ENCODE assay signal across 8 cellular contexts in genomic region chr1:246506785-246507639, GRCh38. TPM values are rescaled to one million over a fixed set of nuclear protein-coding genes. Genes with fewer than 3 reads are reported as not detected.
DNase-seq lines count a peak whose midpoint lies in the region; ATAC-seq and TF ChIP-seq lines count a peak whose summit lies in the region.

Gene SMYD3, minus strand, starts transcription at chr1:246507279.

- peak within 1 kb of the TSS; percentile 43 for H2BK5ac ChIP-seq in neuronal stem cell (ENCODE audit: low read length)

- H4K20me1 ChIP-seq in GM23248 (ENCODE audit: insufficient read depth), result no peaks in the 10 kb centered on the region
- no peaks in the 10 kb centered on the region for H4K20me1 ChIP-seq in Karpas-422 (ENCODE audit: insufficient read depth, low read depth, low read length)

- H3K4me1 ChIP-seq in GM23248 (ENCODE audit: insufficient read depth) (peaks cover 9% of the 10 kb centered on the region), Karpas-422 (ENCODE audit: low read length) (peaks cover 35% of the 10 kb centered on the region), foreskin keratinocyte (peaks cover 8% of the 10 kb centered on the region), neuronal stem cell (ENCODE audit: control insufficient read depth in 2 of 2, insufficient read depth in 1 of 2, low read depth in 1 of 2, low read length in 2 of 2) (peaks cover 0 to 4% of the 10 kb centered on the region in 2 donors)

- TF ChIP-seq CTCF in RWPE1 (conservative IDR thresholded peaks at IDR 0.05; ENCODE audit: low read depth) (no peak), foreskin keratinocyte (conservative IDR thresholded peaks at IDR 0.05) (peak; percentile 43), subcutaneous adipose tissue (IDR thresholded peaks at IDR 0.05; ENCODE audit: low read depth) (no peak)

- peaks cover 18% of the 10 kb centered on the region; the same call in 1 of the 2 replicates for H3F3A ChIP-seq in GM23248 (ENCODE audit: insufficient read depth)

- peak; percentile 82 for ATAC-seq in foreskin keratinocyte

- H3K18ac ChIP-seq in neuronal stem cell (ENCODE audit: low read length), result peak within 1 kb of the TSS; percentile 98

- H3K4ac ChIP-seq in neuronal stem cell (ENCODE audit: low read length), result no peak within 1 kb of the TSS

- H3K27me3 ChIP-seq in GM23248 (replicated peaks; ENCODE audit: insufficient read depth) (no peaks in the 10 kb centered on the region), Karpas-422 (ENCODE audit: low read length) (no peaks in the 10 kb centered on the region), foreskin keratinocyte (no peaks in the 10 kb centered on the region), neuronal stem cell (ENCODE audit: control insufficient read depth in 3 of 3, insufficient read depth in 3 of 3, low read depth in 1 of 3, low read length in 3 of 3) (no peaks in the 10 kb centered on the region)

- no peak within 1 kb of the TSS for H3K14ac ChIP-seq in neuronal stem cell (ENCODE audit: low read length)

- peak; percentile 79 for DNase-seq in EL
- peak; percentile 90 for DNase-seq in GM23248
- DNase-seq in Karpas-422, result peak; percentile 93
- DNase-seq in RWPE1 (ENCODE audit: low spot score), result peak; percentile 81
- peak; percentile 62 for DNase-seq in activated T-helper 9 cell treated with anti-CD3 and anti-CD28 coated beads, Interleukin-2, amount 50 U/mL, for 16 hours (ENCODE audit: low read depth)
- peak; percentile 31 to 56 for DNase-seq in foreskin keratinocyte
- DNase-seq in neuronal stem cell (ENCODE audit: low spot score), result peak; percentile 86

- H3K79me2 ChIP-seq in GM23248 (ENCODE audit: insufficient read depth), result peaks cover 6% of the 10 kb centered on the region; the same call in 1 of the 2 replicates
- peaks cover 46% of the 10 kb centered on the region for H3K79me2 ChIP-seq in Karpas-422 (ENCODE audit: low read length)

- H3K4me3 ChIP-seq in GM23248 (peak within 1 kb of the TSS; percentile 79), Karpas-422 (ENCODE audit: low read length) (peak within 1 kb of the TSS; percentile 78), neuronal stem cell (ENCODE audit: low read length in 2 of 2) (peak within 1 kb of the TSS; percentile 99 to 100)

- H4K91ac ChIP-seq in neuronal stem cell (ENCODE audit: low read depth, low read length, poor library complexity), result no peak within 1 kb of the TSS

- CTCF ChIA-PET in RWPE1 (lab: Yijun Ruan, JAX), result interaction anchor here (0.5 to 1.0 kb wide), 4 partner anchors 9 to 364 kb away, joined by 3 to 4 read pairs (median 3); no protein-coding TSS in a partner anchor

- H2AK5ac ChIP-seq in neuronal stem cell (ENCODE audit: low read depth, low read length), result peak within 1 kb of the TSS; percentile 51

- no peak within 1 kb of the TSS for H3K27ac ChIP-seq in GM23248
- H3K27ac ChIP-seq in Karpas-422 (ENCODE audit: low read length), result no peak within 1 kb of the TSS; the same call in 1 of the 2 replicates
- H3K27ac ChIP-seq in RWPE1, result peak within 1 kb of the TSS; percentile 55
- H3K27ac ChIP-seq in foreskin keratinocyte, result no peak within 1 kb of the TSS
- H3K27ac ChIP-seq in neuronal stem cell (replicated peaks; ENCODE audit: low read length), result no peak within 1 kb of the TSS

- no peak within 1 kb of the TSS for H4K8ac ChIP-seq in neuronal stem cell (ENCODE audit: low read depth, low read length)

- peak within 1 kb of the TSS; percentile 68 for H2BK12ac ChIP-seq in neuronal stem cell (ENCODE audit: low read length)

- H2BK15ac ChIP-seq in neuronal stem cell (ENCODE audit: low read length), result no peak within 1 kb of the TSS

- H3K79me1 ChIP-seq in neuronal stem cell (ENCODE audit: low read depth, low read length), result no peaks in the 10 kb centered on the region

- 1 to 3% methylated on average over 34 to 67 of the region's 82 CpGs for WGBS in GM23248 (ENCODE audit: low coverage in 1 of 2, low lambda C conversion rate in 2 of 2, missing lambda C conversion rate in 2 of 2), 2 experiments
- WGBS in neuronal stem cell (ENCODE audit: extremely low coverage in 2 of 2, insufficient read length in 2 of 2, insufficient replicate concordance in 1 of 2), 2 donors, result no CpG with 5 or more reads among the region's 82 CpGs

- POLR2A ChIA-PET in RWPE1 (lab: Yijun Ruan, JAX; ENCODE audit: low non-redundant PET), result interaction anchor here (0.5 kb wide), 1 partner anchor 8 kb away, joined by 3 read pairs; no protein-coding TSS in a partner anchor

- H3K4me2 ChIP-seq in GM23248 (ENCODE audit: unreplicated experiment) (peak within 1 kb of the TSS; percentile 72), Karpas-422 (ENCODE audit: low read depth, low read length, poor library complexity, severe bottlenecking) (peak within 1 kb of the TSS; percentile 83), neuronal stem cell (ENCODE audit: insufficient read depth, low read length, poor library complexity, severe bottlenecking) (peak within 1 kb of the TSS; percentile 99)

- no peak within 1 kb of the TSS for H2BK120ac ChIP-seq in neuronal stem cell (ENCODE audit: low read depth, low read length)

- in situ Hi-C loops in GM23248 (cut with MboI), result no loop called here

- no peaks in the 10 kb centered on the region for H3K9me3 ChIP-seq in GM23248 (ENCODE audit: low read depth)
- no peaks in the 10 kb centered on the region for H3K9me3 ChIP-seq in Karpas-422 (ENCODE audit: low read length)
- H3K9me3 ChIP-seq in neuronal stem cell (replicated peaks in 1 of 2; ENCODE audit: control insufficient read depth in 2 of 2, insufficient read depth in 1 of 2, low read depth in 1 of 2, low read length in 2 of 2), result no peaks in the 10 kb centered on the region

- H3K9me2 ChIP-seq in GM23248 (ENCODE audit: insufficient read depth), result no peaks in the 10 kb centered on the region
- H3K9me2 ChIP-seq in Karpas-422 (replicated peaks; ENCODE audit: insufficient read depth, low read length), result no peaks in the 10 kb centered on the region

- H3K36me3 ChIP-seq in GM23248 (ENCODE audit: low read depth), result no peaks in the 10 kb centered on the region
- H3K36me3 ChIP-seq in Karpas-422 (ENCODE audit: insufficient read depth, low read length), result peaks cover 10% of the 10 kb centered on the region; the same call in 1 of the 2 replicates
- no peaks in the 10 kb centered on the region for H3K36me3 ChIP-seq in neuronal stem cell (replicated peaks in 1 of 2; ENCODE audit: control insufficient read depth in 2 of 2, insufficient read depth in 2 of 2, low read length in 2 of 2)

- H3K23ac ChIP-seq in neuronal stem cell (ENCODE audit: low read depth, low read length, poor library complexity), result peak within 1 kb of the TSS; percentile 98

- H3K9ac ChIP-seq in GM23248, result peak within 1 kb of the TSS; percentile 71
- peak within 1 kb of the TSS; percentile 94 for H3K9ac ChIP-seq in Karpas-422 (ENCODE audit: low read length)
- H3K9ac ChIP-seq in neuronal stem cell (ENCODE audit: low read depth, low read length, poor library complexity), result peak within 1 kb of the TSS; percentile 97

- H2AFZ ChIP-seq in GM23248 (peak within 1 kb of the TSS; percentile 86), Karpas-422 (ENCODE audit: low read length) (peak within 1 kb of the TSS; percentile 98), neuronal stem cell (ENCODE audit: low read length) (peak within 1 kb of the TSS; percentile 100)

RNA-seq across cellular contexts. Expression of gene SMYD3, which starts in this region (rescaled TPM):
- total RNA-seq in GM23248 (2014; rRNA removed; shearing (Covaris generic)), result 32.1 and 39.1 TPM in 2 replicates
- 39.1 and 44.8 TPM in 2 replicates for polyA plus RNA-seq in GM23248 (2016; fragmentation: Nextera tagmentation; extraction: Ambion mirVana)
- 67.1 and 88.8 TPM in 2 replicates for total RNA-seq in Karpas-422 (2014; rRNA removed; shearing (Covaris generic); ENCODE audit: low replicate concordance)
- total RNA-seq in foreskin keratinocyte, result 18.4 and 18.5 TPM in 2 replicates
- polyA plus RNA-seq in foreskin keratinocyte, result 15.8 and 15.9 TPM in 2 replicates
- polyA plus RNA-seq in neuronal stem cell (2013, experiment 1 of 2), result 41.7 TPM
- polyA plus RNA-seq in neuronal stem cell (2013, experiment 2 of 2), result 42.8 TPM
- total RNA-seq in subcutaneous adipose tissue, result 10 to 100 TPM; 15.6 to 21.1 (median 18.4) TPM
